Comparison of ENCODE assay signal across 22 cellular contexts in genomic region chr16:64253525-64253924, GRCh38.
DNase-seq lines count a peak whose midpoint lies in the region; ATAC-seq and TF ChIP-seq lines count a peak whose summit lies in the region.
"Had no signal": no experiment of that assay in that cellular context is flagged by ENCODE, and none has a peak within 500 bp of the region (broad histone marks: within the 10 kb centered on the region; RNA-seq: fewer than 3 reads in every experiment).

No MANE protein-coding gene starts in this region.

- H3K4me3 ChIP-seq in SJCRH30: no peak overlapping the region
- no peak overlapping the region for H3K4me3 ChIP-seq in psoas muscle
- H3K4me3 ChIP-seq: K562, PC-9 had no signal

- H3K27ac ChIP-seq in SJCRH30 (peak overlapping the region; percentile 58), psoas muscle (no peak overlapping the region)
- H3K27ac ChIP-seq: HL-60, PC-9, RWPE1 had no signal

- intact Hi-C loops in psoas muscle (cut with DNase I): loop anchor here (10.0 kb wide), 2 partner anchors 61 to 841 kb away; no protein-coding TSS in a partner anchor

- ATAC-seq in HG02798 (IDR thresholded peaks at IDR 0.05; ENCODE audit: poor library complexity, unreplicated experiment) (peak; percentile 34), HG03159 (IDR thresholded peaks at IDR 0.05; ENCODE audit: unreplicated experiment) (no peak), psoas muscle (no peak)
- ATAC-seq: HepG2, K562 had no signal

- no peak for TF ChIP-seq CTCF in psoas muscle (IDR thresholded peaks at IDR 0.05)

- H3K36me3 ChIP-seq in SJCRH30 (no peaks in the 10 kb centered on the region), psoas muscle (ENCODE audit: insufficient read depth in 1 of 2, low read depth in 1 of 2) (no peaks in the 10 kb centered on the region)
- H3K36me3 ChIP-seq: BE2C had no signal

- WGBS in psoas muscle, 3 donors: 53 to 58% (median 57%) methylated on average over 3 of the region's 3 CpGs

- no peaks in the 10 kb centered on the region for H3K27me3 ChIP-seq in SJCRH30
- H3K27me3 ChIP-seq in psoas muscle (ENCODE audit: insufficient read depth in 3 of 3, low read length in 2 of 3): no peaks in the 10 kb centered on the region
- H3K27me3 ChIP-seq: BE2C had no signal

- peak; percentile 42 for DNase-seq in M059J (ENCODE audit: low read depth)
- peak; percentile 27 to 53 for DNase-seq in SJCRH30
- peak; percentile 55 for DNase-seq in myocyte (ENCODE audit: low read depth)
- no peak for DNase-seq in psoas muscle
- DNase-seq in germinal center (ENCODE audit: low spot score): no peak
- DNase-seq: BE2C, H9, MV-4-11, NCI-H1105 treated with DMSO at 0.1 percent for 48 hours, NCI-H2081, NCI-H2171, NCI-H446, NCI-H526, PC-9, SHP77 treated with DMSO at 0.1 percent for 48 hours, SK-N-SH had no signal

- H3K4me1 ChIP-seq in SJCRH30 (peaks cover 22% of the 10 kb centered on the region), psoas muscle (peaks cover 21% of the 10 kb centered on the region)

- H3K9me3 ChIP-seq in SJCRH30 (replicated peaks) (no peaks in the 10 kb centered on the region), psoas muscle (no peaks in the 10 kb centered on the region)
- H3K9me3 ChIP-seq: BE2C, SK-N-SH had no signal

Comparison
In these comparisons a context has a peak if more than half of its experiments do, and no peak if none do; other contexts are left out.
1. DNase-seq: peak in M059J (single experiment), SJCRH30 (2 of 2) and myocyte (single experiment); none in psoas muscle (0 of 2) and germinal center (single experiment).